ENCODE assay signal across 14 cellular contexts in the genomic region with DNA sequence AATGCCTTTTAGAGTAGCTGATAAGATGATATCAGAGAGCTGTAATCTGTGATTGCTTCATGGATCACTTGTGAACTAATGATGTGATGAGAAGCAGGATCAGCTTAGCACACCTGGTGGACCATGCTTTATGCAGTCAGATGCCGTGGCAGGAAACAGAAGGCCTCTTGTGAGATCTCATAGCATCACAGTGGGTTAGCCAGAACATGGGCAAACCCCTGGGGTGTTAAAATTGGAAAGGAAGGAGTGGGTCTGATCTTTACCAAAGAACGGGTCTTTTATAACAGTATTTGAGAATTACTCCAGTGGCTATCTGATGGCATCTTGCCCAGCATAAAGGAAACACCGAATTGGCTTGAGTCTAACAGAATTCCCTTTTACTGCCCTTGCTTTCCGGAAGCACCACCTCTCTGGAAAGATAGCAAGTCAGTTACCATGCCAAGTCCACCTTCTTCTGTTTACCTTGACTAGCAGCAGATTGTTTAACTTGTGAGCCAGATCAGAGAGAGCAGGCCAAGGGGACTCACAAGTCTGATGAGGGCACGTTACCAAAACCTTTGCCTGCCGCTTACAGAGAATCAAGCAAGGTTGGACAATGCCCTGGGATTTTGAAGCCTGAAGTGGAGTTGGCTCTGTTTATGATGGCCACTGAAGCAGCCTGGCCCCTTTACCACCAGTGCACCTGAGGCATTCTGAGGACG. TPM values are rescaled to one million over a fixed set of nuclear protein-coding genes. Genes with fewer than 3 reads are reported as not detected.
DNase-seq lines count a peak whose midpoint lies in the region; ATAC-seq and TF ChIP-seq lines count a peak whose summit lies in the region.
"Had no signal": no experiment of that assay in that cellular context is flagged by ENCODE, and none has a peak within 500 bp of the region (broad histone marks: within the 10 kb centered on the region; RNA-seq: fewer than 3 reads in every experiment).

No MANE protein-coding gene starts in this region.

- CTCF ChIA-PET in WTC11 (lab: Charles Lee) = interaction anchor here (0.9 kb wide), 1 partner anchor 218 kb away, joined by 3 read pairs; no protein-coding TSS in a partner anchor

- no peak for DNase-seq in GM23248
- no peak for DNase-seq in WTC11 (ENCODE audit: low spot score)
- peak; percentile 53 for DNase-seq in hepatocyte (ENCODE audit: low spot score)
- DNase-seq in stimulated activated effector memory CD8-positive, alpha-beta T cell treated with anti-CD3 and anti-CD28 coated beads, Interleukin-12 subunit alpha, Interleukin-12 subunit beta, amount 100 ng/mL, for 72 hours (ENCODE audit: low spot score in 2 of 2) = no peak
- no peak for DNase-seq in activated CD8-positive, alpha-beta memory T cell treated with anti-CD3 and anti-CD28 coated beads, Interleukin-2, amount 50 U/mL, for 48 hours
- no peak for DNase-seq in GF-D8 (lab: John Stamatoyannopoulos, UW)
- DNase-seq in central memory CD4-positive, alpha-beta T cell = no peak
- DNase-seq: activated gamma-delta T cell, GOT3, NCI-H2029 treated with DMSO at 0.1 percent for 48 hours, NCI-H526 treated with DMSO at 0.1 percent for 48 hours had no signal

- H3K27me3 Mint-ChIP-seq in WTC11 (ENCODE audit: low read depth) = no peaks in the 10 kb centered on the region

- peaks cover 9% of the 10 kb centered on the region for H3K4me1 ChIP-seq in GM23248 (ENCODE audit: insufficient read depth)
- no peaks in the 10 kb centered on the region for H3K4me1 ChIP-seq in hepatocyte (ENCODE audit: insufficient read depth)

- H3K4me3 Mint-ChIP-seq in WTC11 = no peak overlapping the region
- H3K4me3 Mint-ChIP-seq in stimulated activated effector memory CD8-positive, alpha-beta T cell treated with anti-CD3 and anti-CD28 coated beads, Interleukin-12 subunit alpha, Interleukin-12 subunit beta, amount 100 ng/mL, for 72 hours = no peak overlapping the region
- H3K4me3 Mint-ChIP-seq: memory B cell, nephron had no signal

- H3F3A ChIP-seq in GM23248 (ENCODE audit: insufficient read depth) = peaks cover 19% of the 10 kb centered on the region; the same call in 1 of the 2 replicates

- H3K9ac ChIP-seq in GM23248 = 0 out of 2 replicates have a peak overlapping the region, but pooled peaks have one; percentile 18

- in situ Hi-C loops in GM23248 (cut with MboI) = no loop called here

- no peaks in the 10 kb centered on the region for H3K9me3 ChIP-seq in GM23248 (ENCODE audit: low read depth)
- no peaks in the 10 kb centered on the region for H3K9me3 ChIP-seq in hepatocyte (ENCODE audit: low read depth)

- no peaks in the 10 kb centered on the region for H3K27me3 ChIP-seq in GM23248 (replicated peaks; ENCODE audit: insufficient read depth)
- no peaks in the 10 kb centered on the region for H3K27me3 ChIP-seq in hepatocyte

- H3K4me3 ChIP-seq in GM23248 = no peak overlapping the region
- no peak overlapping the region for H3K4me3 ChIP-seq in hepatocyte

- peak overlapping the region; percentile 51; the same call in 1 of the 2 replicates for H3K27ac Mint-ChIP-seq in WTC11
- peak overlapping the region; percentile 4 for H3K27ac Mint-ChIP-seq in stimulated activated effector memory CD8-positive, alpha-beta T cell treated with anti-CD3 and anti-CD28 coated beads, Interleukin-12 subunit alpha, Interleukin-12 subunit beta, amount 100 ng/mL, for 72 hours
- H3K27ac Mint-ChIP-seq: memory B cell, nephron had no signal

- 71 to 80% methylated on average over 7 of the region's 7 CpGs for WGBS in GM23248 (ENCODE audit: low coverage in 1 of 2, low lambda C conversion rate in 2 of 2, missing lambda C conversion rate in 2 of 2), 2 experiments
- WGBS in hepatocyte (ENCODE audit: low lambda C conversion rate, missing lambda C conversion rate) = 66% methylated on average over 7 of the region's 7 CpGs

- H3K36me3 Mint-ChIP-seq in WTC11 = peaks cover 16% of the 10 kb centered on the region
- no peaks in the 10 kb centered on the region for H3K36me3 Mint-ChIP-seq in stimulated activated effector memory CD8-positive, alpha-beta T cell treated with anti-CD3 and anti-CD28 coated beads, Interleukin-12 subunit alpha, Interleukin-12 subunit beta, amount 100 ng/mL, for 72 hours
- H3K36me3 Mint-ChIP-seq: memory B cell had no signal

- TF ChIP-seq CTCF in WTC11 (IDR thresholded peaks at IDR 0.05) (no peak), hepatocyte (IDR thresholded peaks at IDR 0.05; ENCODE audit: poor library complexity) (no peak)

- ATAC-seq in WTC11 = no peak
- ATAC-seq in stimulated activated effector memory CD8-positive, alpha-beta T cell treated with anti-CD3 and anti-CD28 coated beads, Interleukin-12 subunit alpha, Interleukin-12 subunit beta, amount 100 ng/mL, for 72 hours = no peak
- ATAC-seq: esophagus mucosa had no signal

- H3K4me1 Mint-ChIP-seq in WTC11 = no peaks in the 10 kb centered on the region
- no peaks in the 10 kb centered on the region for H3K4me1 Mint-ChIP-seq in stimulated activated effector memory CD8-positive, alpha-beta T cell treated with anti-CD3 and anti-CD28 coated beads, Interleukin-12 subunit alpha, Interleukin-12 subunit beta, amount 100 ng/mL, for 72 hours
- H3K4me1 Mint-ChIP-seq: memory B cell, nephron had no signal

- no peaks in the 10 kb centered on the region for H3K9me3 Mint-ChIP-seq in WTC11
- H3K9me3 Mint-ChIP-seq in stimulated activated effector memory CD8-positive, alpha-beta T cell treated with anti-CD3 and anti-CD28 coated beads, Interleukin-12 subunit alpha, Interleukin-12 subunit beta, amount 100 ng/mL, for 72 hours = no peaks in the 10 kb centered on the region
- H3K9me3 Mint-ChIP-seq: memory B cell, nephron had no signal

- H3K4me2 ChIP-seq in GM23248 (ENCODE audit: unreplicated experiment) (no peak overlapping the region), hepatocyte (no peak overlapping the region)

- H2AFZ ChIP-seq in GM23248 (no peak overlapping the region), hepatocyte (no peak overlapping the region)

- H4K20me1 ChIP-seq in GM23248 (ENCODE audit: insufficient read depth) = no peaks in the 10 kb centered on the region
- no peaks in the 10 kb centered on the region for H4K20me1 ChIP-seq in hepatocyte (ENCODE audit: insufficient read depth, poor library complexity, severe bottlenecking)

- H3K9me2 ChIP-seq in GM23248 (ENCODE audit: insufficient read depth) (no peaks in the 10 kb centered on the region), hepatocyte (replicated peaks; ENCODE audit: insufficient read depth) (no peaks in the 10 kb centered on the region)

- H3K36me3 ChIP-seq in GM23248 (ENCODE audit: low read depth) (peaks cover 6% of the 10 kb centered on the region), hepatocyte (replicated peaks; ENCODE audit: insufficient read depth, low read depth) (no peaks in the 10 kb centered on the region)

- POLR2A ChIA-PET in WTC11 (lab: Charles Lee) = no interaction called here

- H3K79me2 ChIP-seq in GM23248 (ENCODE audit: insufficient read depth) (no peaks in the 10 kb centered on the region), hepatocyte (no peaks in the 10 kb centered on the region)

- H3K27ac ChIP-seq in GM23248 = peak overlapping the region; percentile 63
- peak overlapping the region; percentile 10 for H3K27ac ChIP-seq in hepatocyte

TF ChIP-seq in WTC11, 78 proteins besides CTCF, POLR2A, EP300 and RAD21:
- TF ChIP-seq GABPB1 (CRISPR knock-in tag; IDR thresholded peaks at IDR 0.05) (no peak), ATF2 (CRISPR knock-in tag; IDR thresholded peaks at IDR 0.05; ENCODE audit: borderline replicate concordance, low read depth) (no peak), FOXK1 (CRISPR knock-in tag; IDR thresholded peaks at IDR 0.05) (no peak), ZNF396 (CRISPR knock-in tag; IDR thresholded peaks at IDR 0.05; ENCODE audit: borderline replicate concordance) (no peak), MYBL2 (CRISPR knock-in tag; IDR thresholded peaks at IDR 0.05) (no peak), ZBTB21 (CRISPR knock-in tag; IDR thresholded peaks at IDR 0.05; ENCODE audit: borderline replicate concordance) (no peak), ZSCAN18 (CRISPR knock-in tag; IDR thresholded peaks at IDR 0.05) (no peak)
- TF ChIP-seq, protein P1, sequence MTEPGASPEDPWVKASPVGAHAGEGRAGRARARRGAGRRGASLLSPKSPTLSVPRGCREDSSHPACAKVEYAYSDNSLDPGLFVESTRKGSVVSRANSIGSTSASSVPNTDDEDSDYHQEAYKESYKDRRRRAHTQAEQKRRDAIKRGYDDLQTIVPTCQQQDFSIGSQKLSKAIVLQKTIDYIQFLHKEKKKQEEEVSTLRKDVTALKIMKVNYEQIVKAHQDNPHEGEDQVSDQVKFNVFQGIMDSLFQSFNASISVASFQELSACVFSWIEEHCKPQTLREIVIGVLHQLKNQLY (CRISPR knock-in tag; IDR thresholded peaks at IDR 0.05) = no peak

RNA-seq across cellular contexts. Expression of gene SRF, which starts 20.9 kb away (rescaled TPM):
- 23.5 and 29.6 TPM in 2 replicates for total RNA-seq in GM23248 (2014; rRNA removed; shearing (Covaris generic))
- 3.3 TPM in 2 replicates for polyA plus RNA-seq in GM23248 (2016; fragmentation: Nextera tagmentation; extraction: Ambion mirVana)
- total RNA-seq in WTC11 (2021) = 43.9 to 46.2 TPM (median 45.3 TPM) in 3 replicates
- 19.1 and 22.0 TPM in 2 replicates for total RNA-seq in hepatocyte
- 7.4 and 9.3 TPM in 2 replicates for polyA plus RNA-seq in hepatocyte

RNA-seq across cellular contexts. Expression of gene CUL9, which starts 31.8 kb away (rescaled TPM):
- total RNA-seq in GM23248 (2014; rRNA removed; shearing (Covaris generic)) = 15.0 and 26.1 TPM in 2 replicates
- polyA plus RNA-seq in GM23248 (2016; fragmentation: Nextera tagmentation; extraction: Ambion mirVana) (8.5 and 8.6 TPM in 2 replicates), hepatocyte (20.1 and 22.3 TPM in 2 replicates)
- total RNA-seq in WTC11 (2021) (15.2 to 20.5 TPM (median 19.2 TPM) in 3 replicates), hepatocyte (13.4 and 26.2 TPM in 2 replicates)
